ENCODE assay signal across 8 cellular contexts in the genomic region with DNA sequence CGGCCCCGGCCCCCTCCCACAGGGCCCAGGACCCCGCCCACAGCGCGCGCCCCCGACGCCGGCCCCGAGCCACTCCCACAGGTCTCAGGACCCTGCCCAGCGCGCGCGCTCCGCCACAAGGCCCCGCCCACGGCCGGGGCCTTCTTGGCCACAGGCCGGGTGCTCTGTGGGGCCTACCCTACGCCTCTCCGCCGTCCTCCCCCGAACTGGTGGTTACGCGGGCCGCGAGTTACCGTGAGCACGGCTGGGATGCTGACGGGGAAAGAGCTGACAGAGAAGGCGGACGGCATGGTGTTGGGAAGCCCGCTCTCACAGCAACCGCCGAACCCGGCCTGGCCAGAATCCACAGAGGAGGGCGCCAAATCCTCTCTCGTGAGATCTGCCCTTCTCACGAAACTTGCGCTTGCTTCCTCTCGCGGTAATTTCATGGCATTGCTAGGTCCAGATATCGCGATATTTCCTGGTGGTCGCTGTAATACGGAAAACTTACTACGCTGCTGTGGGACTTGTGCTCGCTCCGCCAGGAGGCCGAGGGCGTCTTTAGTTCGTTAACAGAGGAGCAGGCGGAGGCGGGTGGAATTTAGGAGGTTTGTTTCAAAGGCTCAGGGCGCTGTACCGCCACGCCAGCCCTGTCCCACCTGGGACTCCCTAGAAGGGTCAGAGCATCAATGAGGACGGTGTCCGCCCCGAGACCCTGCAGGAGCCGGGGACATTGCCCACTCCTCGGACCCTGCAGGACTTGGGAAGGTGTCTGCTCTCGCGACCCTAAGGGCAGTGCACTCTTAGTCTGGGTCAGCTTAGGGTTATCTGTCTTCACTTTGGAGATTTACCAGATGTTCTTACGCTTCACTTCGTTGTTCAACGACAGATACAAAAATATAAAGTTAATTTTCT. TPM values are rescaled to one million over a fixed set of nuclear protein-coding genes. Genes with fewer than 3 reads are reported as not detected.
DNase-seq lines count a peak whose midpoint lies in the region; ATAC-seq and TF ChIP-seq lines count a peak whose summit lies in the region.

A gene (minus strand): TSS at position 351 of the 894 bp plus-strand sequence. CDS start 61 bp downstream, at position 290.

- H2AFZ ChIP-seq in mesenchymal stem cell (ENCODE audit: low read depth, low read length): peak within 1 kb of the TSS; percentile 87

- H2AK5ac ChIP-seq in mesenchymal stem cell (ENCODE audit: low read length, severe bottlenecking): no peak within 1 kb of the TSS

- no peaks in the 10 kb centered on the region for H3K27me3 ChIP-seq in Caco-2 (replicated peaks; ENCODE audit: control insufficient read depth, insufficient read depth, low read length)
- no peaks in the 10 kb centered on the region for H3K27me3 ChIP-seq in mesenchymal stem cell (ENCODE audit: control insufficient read depth in 1 of 2, insufficient read depth in 1 of 2, low read length in 2 of 2)

- peak within 1 kb of the TSS; percentile 99 for H3K27ac ChIP-seq in mesenchymal stem cell (ENCODE audit: low read length, poor library complexity, severe bottlenecking)

- peak within 1 kb of the TSS; percentile 97 for H3K27ac Mint-ChIP-seq in Caco-2 (ENCODE audit: unreplicated experiment)
- peak within 1 kb of the TSS; percentile 98 to 99 for H3K27ac Mint-ChIP-seq in effector memory CD8-positive, alpha-beta T cell

- H3K4me2 ChIP-seq in mesenchymal stem cell (ENCODE audit: low read length, poor library complexity, severe bottlenecking): peak within 1 kb of the TSS; percentile 95

- H4K8ac ChIP-seq in mesenchymal stem cell (ENCODE audit: low read length): peak within 1 kb of the TSS; percentile 98

- WGBS in mesenchymal stem cell: under 1% methylated on average over 61 of the region's 67 CpGs

- peaks cover 2% of the 10 kb centered on the region for H3K27me3 Mint-ChIP-seq in Caco-2 (ENCODE audit: insufficient read depth, unreplicated experiment)
- no peaks in the 10 kb centered on the region for H3K27me3 Mint-ChIP-seq in effector memory CD8-positive, alpha-beta T cell

- H3K23ac ChIP-seq in mesenchymal stem cell (ENCODE audit: low read length in 2 of 2): no peak within 1 kb of the TSS

- peak within 1 kb of the TSS; percentile 89 for H2BK120ac ChIP-seq in mesenchymal stem cell (ENCODE audit: low read depth, low read length)

- peak within 1 kb of the TSS; percentile 94 for H2BK5ac ChIP-seq in mesenchymal stem cell (ENCODE audit: low read depth, low read length, poor library complexity, severe bottlenecking)

- TF ChIP-seq CTCF in Caco-2 (IDR thresholded peaks at IDR 0.05; ENCODE audit: insufficient read depth in 1 of 2, low read depth in 1 of 2, low read length in 1 of 2, severe bottlenecking in 1 of 2, unreplicated experiment in 1 of 2): peak; percentile 15 to 29

- H3K4me3 ChIP-seq in Caco-2 (ENCODE audit: low read depth, low read length) (peak within 1 kb of the TSS; percentile 84), mesenchymal stem cell (ENCODE audit: insufficient read depth in 1 of 2, low read depth in 1 of 2, low read length in 2 of 2) (peak within 1 kb of the TSS; percentile 76 to 98)

- H3K4me1 Mint-ChIP-seq in Caco-2 (ENCODE audit: low read depth, unreplicated experiment): peaks cover 13% of the 10 kb centered on the region
- H3K4me1 Mint-ChIP-seq in effector memory CD8-positive, alpha-beta T cell (ENCODE audit: low read depth in 2 of 2): peaks cover 33 to 39% of the 10 kb centered on the region in 2 donors

- H3K4me1 ChIP-seq in Caco-2: peaks cover 6% of the 10 kb centered on the region
- peaks cover 21% of the 10 kb centered on the region for H3K4me1 ChIP-seq in mesenchymal stem cell (ENCODE audit: control insufficient read depth, insufficient read depth, low read depth, low read length)

- H3K9me3 Mint-ChIP-seq in Caco-2 (ENCODE audit: unreplicated experiment): no peaks in the 10 kb centered on the region
- H3K9me3 Mint-ChIP-seq in effector memory CD8-positive, alpha-beta T cell: no peaks in the 10 kb centered on the region

- peak; percentile 52 for ATAC-seq in GM19455 (IDR thresholded peaks at IDR 0.05; ENCODE audit: unreplicated experiment)
- peak; percentile 71 for ATAC-seq in effector memory CD8-positive, alpha-beta T cell (replicated peaks)

- H3K36me3 ChIP-seq in Caco-2 (ENCODE audit: control insufficient read depth, insufficient read depth, low read length) (no peaks in the 10 kb centered on the region; the same call in none of the 2 replicates), mesenchymal stem cell (ENCODE audit: control insufficient read depth in 1 of 2, insufficient read depth in 2 of 2, low read depth in 1 of 2, low read length in 2 of 2) (peaks cover 3 to 9% of the 10 kb centered on the region in 2 experiments)

- POLR2A ChIA-PET in Caco-2 (lab: Charles Lee): interaction anchor here (1.0 kb wide), 1 partner anchor 413 kb away, joined by 4 read pairs; no protein-coding TSS in a partner anchor

- H3K9me3 ChIP-seq in Caco-2: no peaks in the 10 kb centered on the region
- no peaks in the 10 kb centered on the region for H3K9me3 ChIP-seq in mesenchymal stem cell (ENCODE audit: control insufficient read depth, low read length)

- peak within 1 kb of the TSS; percentile 99 to 100 for H3K18ac ChIP-seq in mesenchymal stem cell (ENCODE audit: low read depth in 1 of 2, low read length in 2 of 2)

- peaks cover 12% of the 10 kb centered on the region for H3K36me3 Mint-ChIP-seq in Caco-2 (ENCODE audit: insufficient read depth, unreplicated experiment)
- H3K36me3 Mint-ChIP-seq in effector memory CD8-positive, alpha-beta T cell (ENCODE audit: insufficient read depth): peaks cover 29% of the 10 kb centered on the region

- peak within 1 kb of the TSS; percentile 96 to 99 for H3K4ac ChIP-seq in mesenchymal stem cell (ENCODE audit: low read depth in 1 of 2, low read length in 2 of 2)

- DNase-seq in Caco-2 (peak; percentile 96 to 98), HK-2 (ENCODE audit: unreplicated experiment) (peak; percentile 93), NCI-H82 treated with DMSO at 0.1 percent for 48 hours (lab: John Stamatoyannopoulos, UW; ENCODE audit: unreplicated experiment) (peak; percentile 91), mesenchymal stem cell (peak; percentile 99)
- DNase-seq in activated CD4-positive, alpha-beta T cell treated with anti-CD3 and anti-CD28 coated beads, Interleukin-2, amount 50 U/mL, for 48 hours: peak; percentile 94
- DNase-seq in effector memory CD8-positive, alpha-beta T cell: peak in 2 of 3 experiments; percentile 96 to 98
- DNase-seq in stimulated activated CD8-positive, alpha-beta memory T cell treated with anti-CD3 and anti-CD28 coated beads, Interleukin-4, amount 100 ng/mL, for 48 hours: peak; percentile 96

- CTCF ChIA-PET in Caco-2 (lab: Charles Lee): interaction anchor here (1.0 to 1.1 kb wide), 2 partner anchors 10 to 63 kb away, joined by 3 read pairs; no protein-coding TSS in a partner anchor

- peak within 1 kb of the TSS; percentile 99 for H4K91ac ChIP-seq in mesenchymal stem cell (ENCODE audit: low read length)

- peak within 1 kb of the TSS; percentile 100 for H2BK15ac ChIP-seq in mesenchymal stem cell (ENCODE audit: low read depth, poor library complexity, severe bottlenecking)

- BruUV-seq in Caco-2 (replicated peaks; lab: Mats Ljungman, UMichigan): TSS peak; percentile 85

- H3K4me3 Mint-ChIP-seq in Caco-2 (ENCODE audit: unreplicated experiment): peak within 1 kb of the TSS; percentile 85
- H3K4me3 Mint-ChIP-seq in effector memory CD8-positive, alpha-beta T cell: peak within 1 kb of the TSS; percentile 93 to 96

- H2BK12ac ChIP-seq in mesenchymal stem cell (ENCODE audit: low read length in 2 of 2): peak within 1 kb of the TSS; percentile 59 to 84

- peak within 1 kb of the TSS in 1 of 2 experiments; percentile 99 for H3K14ac ChIP-seq in mesenchymal stem cell (ENCODE audit: low read length in 2 of 2)

- intact Hi-C loops in Caco-2 (cut with micrococcal nuclease; ENCODE audit: unreplicated experiment): loop anchor here (2.0 kb wide), 1 partner anchor 63 kb away; no protein-coding TSS in a partner anchor

- peak within 1 kb of the TSS; percentile 98 for H3K9ac ChIP-seq in mesenchymal stem cell (ENCODE audit: low read length)

- H3K79me1 ChIP-seq in mesenchymal stem cell (replicated peaks; ENCODE audit: low read length, poor library complexity, severe bottlenecking): peaks cover 6% of the 10 kb centered on the region

RNA-seq across cellular contexts. Expression of the gene that starts here (rescaled TPM):
- 16.5 and 22.9 TPM in 2 replicates for total RNA-seq in Caco-2 (2022)
- 21.7 TPM for polyA plus RNA-seq in mesenchymal stem cell (2013, experiment 1 of 2)
- polyA plus RNA-seq in mesenchymal stem cell (2013, experiment 2 of 2): 23.6 TPM

Comparison
In these comparisons a context has a peak if more than half of its experiments do, and no peak if none do; other contexts are left out.
1. Peak in every context shown above with its lines: DNase-seq, ATAC-seq, H3K4me3 ChIP-seq and H3K27ac ChIP-seq.